ENCODE assay signal across 14 cellular contexts in the genomic region with DNA sequence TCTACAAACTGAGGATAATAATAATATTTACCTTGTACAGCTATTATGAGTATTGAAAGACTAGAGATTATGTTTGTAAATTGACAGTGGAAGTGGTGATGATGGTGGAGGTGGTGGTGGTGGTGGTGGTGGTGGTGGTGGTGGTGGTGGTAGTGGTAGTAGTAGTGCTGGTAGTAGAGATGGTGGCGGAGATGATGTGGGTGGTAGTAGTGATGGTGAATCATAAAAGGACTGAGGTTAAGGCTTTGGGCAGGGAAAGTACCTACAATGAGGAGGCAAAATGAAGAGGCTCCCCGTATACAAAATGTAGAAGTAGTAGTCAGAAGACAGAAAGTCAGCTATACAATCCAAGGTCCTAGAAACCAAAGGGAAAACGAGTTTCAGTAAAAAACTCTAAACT.
DNase-seq lines count a peak whose midpoint lies in the region; ATAC-seq, FAIRE-seq and TF ChIP-seq lines count a peak whose summit lies in the region.
"Had no signal": no experiment of that assay in that cellular context is flagged by ENCODE, and none has a peak within 500 bp of the region (broad histone marks: within the 10 kb centered on the region; RNA-seq: fewer than 3 reads in every experiment).

No MANE protein-coding gene starts in this region.

- no peaks in the 10 kb centered on the region for H3K4me1 ChIP-seq in CD8-positive, alpha-beta T cell (ENCODE audit: insufficient read depth, low read length)
- H3K4me1 ChIP-seq in upper lobe of right lung: no peaks in the 10 kb centered on the region
- H3K4me1 ChIP-seq: breast epithelium had no signal

- POLR2A ChIA-PET in CD8-positive, alpha-beta T cell (lab: Charles Lee): no interaction called here

- H3K4me3 ChIP-seq in CD8-positive, alpha-beta T cell (ENCODE audit: low read depth, low read length): no peak overlapping the region
- no peak overlapping the region for H3K4me3 ChIP-seq in H7 (ENCODE audit: insufficient read depth, low read depth, low read length)
- no peak overlapping the region for H3K4me3 ChIP-seq in upper lobe of right lung
- H3K4me3 ChIP-seq: breast epithelium had no signal

- H3K9me3 Mint-ChIP-seq in CD8-positive, alpha-beta T cell: no peaks in the 10 kb centered on the region
- peaks cover 16% of the 10 kb centered on the region for H3K9me3 Mint-ChIP-seq in T-helper 2 cell treated with Interferon-gamma antibody and Interleukin-4, amounts not matched to agents 5 μg/mL and 100 μg/mL, for 36 hours

- H3K9me3 ChIP-seq in CD8-positive, alpha-beta T cell (ENCODE audit: low read length): no peaks in the 10 kb centered on the region
- H3K9me3 ChIP-seq in upper lobe of right lung: no peaks in the 10 kb centered on the region
- H3K9me3 ChIP-seq: breast epithelium had no signal

- H3K27me3 Mint-ChIP-seq in CD8-positive, alpha-beta T cell (ENCODE audit: low read depth): no peaks in the 10 kb centered on the region
- no peaks in the 10 kb centered on the region for H3K27me3 Mint-ChIP-seq in T-helper 2 cell treated with Interferon-gamma antibody and Interleukin-4, amounts not matched to agents 5 μg/mL and 100 μg/mL, for 36 hours (ENCODE audit: low read depth)

- peak; percentile 36 for ATAC-seq in CD8-positive, alpha-beta T cell
- ATAC-seq in upper lobe of right lung: no peak
- ATAC-seq: Right ventricle myocardium inferior had no signal

- no peaks in the 10 kb centered on the region for H3K36me3 Mint-ChIP-seq in CD8-positive, alpha-beta T cell
- peaks cover 11% of the 10 kb centered on the region for H3K36me3 Mint-ChIP-seq in T-helper 2 cell treated with Interferon-gamma antibody and Interleukin-4, amounts not matched to agents 5 μg/mL and 100 μg/mL, for 36 hours (ENCODE audit: low read depth)
- H3K36me3 Mint-ChIP-seq: naive B cell had no signal

- H3K36me3 ChIP-seq in CD8-positive, alpha-beta T cell (ENCODE audit: insufficient read depth, low read length): no peaks in the 10 kb centered on the region
- H3K36me3 ChIP-seq in H7 (replicated peaks; ENCODE audit: control insufficient read depth, insufficient read depth, low read length) (no peaks in the 10 kb centered on the region), upper lobe of right lung (no peaks in the 10 kb centered on the region)
- H3K36me3 ChIP-seq: breast epithelium had no signal

- no peak overlapping the region for H3K4me3 Mint-ChIP-seq in CD8-positive, alpha-beta T cell
- H3K4me3 Mint-ChIP-seq in T-helper 2 cell treated with Interferon-gamma antibody and Interleukin-4, amounts not matched to agents 5 μg/mL and 100 μg/mL, for 36 hours: peak overlapping the region; percentile 26
- H3K4me3 Mint-ChIP-seq: naive B cell had no signal

- CTCF ChIA-PET in CD8-positive, alpha-beta T cell (lab: Charles Lee): interaction anchor here (1.0 kb wide), 1 partner anchor 9 kb away, joined by 3 read pairs; no protein-coding TSS in a partner anchor

- H3K27me3 ChIP-seq in CD8-positive, alpha-beta T cell (ENCODE audit: insufficient read depth, low read length): no peaks in the 10 kb centered on the region
- no peaks in the 10 kb centered on the region for H3K27me3 ChIP-seq in H7 (ENCODE audit: control insufficient read depth, insufficient read depth, low read length)
- no peaks in the 10 kb centered on the region for H3K27me3 ChIP-seq in upper lobe of right lung

- H3K27ac ChIP-seq in CD8-positive, alpha-beta T cell (ENCODE audit: low read depth, low read length): no peak overlapping the region
- H3K27ac ChIP-seq in upper lobe of right lung: no peak overlapping the region
- H3K27ac ChIP-seq: breast epithelium had no signal

- intact Hi-C loops in CD8-positive, alpha-beta T cell (cut with DNase I, micrococcal nuclease): no loop called here
- intact Hi-C loops in upper lobe of right lung (cut with DNase I): no loop called here

- DNase-seq in CD8-positive, alpha-beta T cell: no peak
- peak; percentile 54 for DNase-seq in T-helper 2 cell treated with Interferon-gamma antibody and Interleukin-4, amounts not matched to agents 5 μg/mL and 100 μg/mL, for 36 hours (ENCODE audit: low spot score)
- peak; percentile 39 for DNase-seq in activated T-helper 9 cell treated with anti-CD3 and anti-CD28 coated beads, Interleukin-2, amount 50 U/mL, for 16 hours (ENCODE audit: low read depth)
- DNase-seq in stimulated activated CD4-positive, alpha-beta T cell treated with anti-CD3 and anti-CD28 coated beads, Interleukin-1b, Interleukin-23, amount 100 ng/mL, for 48 hours: peak; percentile 56
- DNase-seq in RCC 7860 (ENCODE audit: low spot score) (no peak), AG08396 (ENCODE audit: low spot score) (no peak), H7 (no peak), upper lobe of right lung (no peak)
- DNase-seq: effector CD4-positive, alpha-beta T cell; naive B cell; NK-92 treated with Interleukin-12 subunit alpha and Interleukin-12 subunit beta, amount 100 ng/mL, for 24 hours had no signal

- H3K27ac Mint-ChIP-seq in CD8-positive, alpha-beta T cell: no peak overlapping the region
- H3K27ac Mint-ChIP-seq in T-helper 2 cell treated with Interferon-gamma antibody and Interleukin-4, amounts not matched to agents 5 μg/mL and 100 μg/mL, for 36 hours: peak overlapping the region; percentile 62
- H3K27ac Mint-ChIP-seq: naive B cell had no signal

- TF ChIP-seq CTCF in CD8-positive, alpha-beta T cell (IDR thresholded peaks at IDR 0.05): no peak
- no peak for TF ChIP-seq CTCF in upper lobe of right lung (IDR thresholded peaks at IDR 0.05)

- H3K4me1 Mint-ChIP-seq in CD8-positive, alpha-beta T cell (ENCODE audit: low read depth): peaks cover 6% of the 10 kb centered on the region
- peaks cover 16% of the 10 kb centered on the region for H3K4me1 Mint-ChIP-seq in T-helper 2 cell treated with Interferon-gamma antibody and Interleukin-4, amounts not matched to agents 5 μg/mL and 100 μg/mL, for 36 hours (ENCODE audit: low read depth)
- H3K4me1 Mint-ChIP-seq: naive B cell had no signal

- no peak for FAIRE-seq in RCC 7860 (lab: Jason Lieb, UNC)
- FAIRE-seq: H54 had no signal

Comparison
In these comparisons a context has a peak if more than half of its experiments do, and no peak if none do; other contexts are left out.
1. DNase-seq: peak in T-helper 2 cell treated with Interferon-gamma antibody and Interleukin-4, amounts not matched to agents 5 μg/mL and 100 μg/mL, for 36 hours (single experiment), activated T-helper 9 cell treated with anti-CD3 and anti-CD28 coated beads, Interleukin-2, amount 50 U/mL, for 16 hours (single experiment) and stimulated activated CD4-positive, alpha-beta T cell treated with anti-CD3 and anti-CD28 coated beads, Interleukin-1b, Interleukin-23, amount 100 ng/mL, for 48 hours (single experiment); none in CD8-positive, alpha-beta T cell (0 of 7), RCC 7860 (single experiment), AG08396 (single experiment), H7 (single experiment) and upper lobe of right lung (single experiment).